8 cellular contexts compared by ENCODE assay signal in the genomic region with DNA sequence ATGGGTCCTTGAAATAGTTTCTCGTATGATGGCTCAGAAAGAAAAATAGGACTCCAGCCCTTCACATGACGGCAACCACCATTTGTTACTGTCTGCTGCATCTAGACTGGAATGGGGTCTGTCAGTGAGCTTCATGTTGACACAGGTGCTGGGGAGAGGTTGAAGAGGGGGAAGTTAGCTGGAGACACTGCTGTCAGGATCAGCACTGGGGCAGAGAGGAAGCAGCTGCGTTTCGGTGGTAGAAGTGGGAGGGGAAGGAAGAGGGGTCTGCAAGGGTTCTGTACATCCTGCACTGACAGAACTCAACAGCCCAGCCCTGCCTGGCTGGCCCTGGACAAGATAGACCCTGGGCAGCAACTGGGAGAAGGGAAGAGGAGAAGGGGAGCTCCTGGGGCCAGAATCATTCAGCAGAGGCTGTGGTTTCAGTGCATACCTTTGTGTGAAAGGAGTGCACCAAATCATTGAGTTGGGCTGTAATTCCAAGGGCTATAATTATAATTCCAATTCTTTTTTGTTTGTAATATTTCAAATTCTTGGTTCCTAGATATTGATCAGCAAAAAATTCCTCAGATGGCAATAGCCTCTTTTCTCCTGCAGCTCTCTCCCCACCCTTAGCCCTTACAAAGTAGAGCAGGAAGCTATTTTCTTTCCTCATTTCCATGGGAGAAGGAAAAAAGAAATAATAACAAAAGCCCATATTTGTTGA.
DNase-seq lines count a peak whose midpoint lies in the region; ATAC-seq and TF ChIP-seq lines count a peak whose summit lies in the region.

No MANE protein-coding gene starts in this region.

- no peaks in the 10 kb centered on the region for H3K27me3 Mint-ChIP-seq in CD8-positive, alpha-beta T cell (ENCODE audit: low read depth)

- no peaks in the 10 kb centered on the region for H3K27me3 ChIP-seq in CD8-positive, alpha-beta T cell (ENCODE audit: insufficient read depth, low read length)
- H3K27me3 ChIP-seq in dorsolateral prefrontal cortex, result peaks cover 0 to 69% (median 9%) of the 10 kb centered on the region in 45 donors

- H3K4me3 ChIP-seq in CD8-positive, alpha-beta T cell (ENCODE audit: low read depth, low read length), result no peak overlapping the region
- no peak overlapping the region for H3K4me3 ChIP-seq in dorsolateral prefrontal cortex

- DNase-seq in CD8-positive, alpha-beta T cell, result peak in 1 of 7 experiments; percentile 5
- DNase-seq in stimulated activated CD4-positive, alpha-beta T cell treated with anti-CD3 and anti-CD28 coated beads, Interleukin-4, amount 100 ng/mL, for 24 hours, result no peak
- DNase-seq in dorsolateral prefrontal cortex (no peak), left cardiac atrium (no peak)
- DNase-seq in activated T-cell treated with anti-CD3 and anti-CD28 coated beads, Interleukin-2, amount 50 U/mL, for 1 hour, result no peak

- TF ChIP-seq CTCF in CD8-positive, alpha-beta T cell (IDR thresholded peaks at IDR 0.05), result no peak
- TF ChIP-seq CTCF in dorsolateral prefrontal cortex (IDR thresholded peaks at IDR 0.05 in 54 of 56, conservative IDR thresholded peaks at IDR 0.05 in 2 of 56; ENCODE audit: low read depth in 1 of 56, partially characterized antibody in 56 of 56), result no peak

- H3K4me3 Mint-ChIP-seq in CD8-positive, alpha-beta T cell, result peak overlapping the region; percentile 35

- CTCF ChIA-PET in CD8-positive, alpha-beta T cell (lab: Charles Lee), result no interaction called here

- intact Hi-C loops in CD8-positive, alpha-beta T cell (cut with DNase I, micrococcal nuclease), result no loop called here
- intact Hi-C loops in dorsolateral prefrontal cortex (cut with DNase I) (no loop called here), left cardiac atrium (cut with DNase I) (no loop called here)

- H3K4me1 ChIP-seq in CD8-positive, alpha-beta T cell (ENCODE audit: insufficient read depth, low read length), result peaks cover 17% of the 10 kb centered on the region

- peaks cover 29% of the 10 kb centered on the region for H3K4me1 Mint-ChIP-seq in CD8-positive, alpha-beta T cell (ENCODE audit: low read depth)

- H3K9me3 ChIP-seq in CD8-positive, alpha-beta T cell (ENCODE audit: low read length), result no peaks in the 10 kb centered on the region

- H3K27ac ChIP-seq in CD8-positive, alpha-beta T cell (ENCODE audit: low read depth, low read length), result no peak overlapping the region
- H3K27ac ChIP-seq in dorsolateral prefrontal cortex, result no peak overlapping the region

- ATAC-seq in CD8-positive, alpha-beta T cell, result peak; percentile 36
- peak; percentile 73 for ATAC-seq in GM19463 (IDR thresholded peaks at IDR 0.05; ENCODE audit: unreplicated experiment)
- ATAC-seq in HG03457 (IDR thresholded peaks at IDR 0.05; ENCODE audit: unreplicated experiment), result peak; percentile 75
- peak; percentile 83 for ATAC-seq in SK-N-SH treated with all-trans-retinoic acid at 6 μM for 48 hours
- ATAC-seq in left cardiac atrium, result no peak

- no peaks in the 10 kb centered on the region for H3K36me3 Mint-ChIP-seq in CD8-positive, alpha-beta T cell

- no peaks in the 10 kb centered on the region for H3K36me3 ChIP-seq in CD8-positive, alpha-beta T cell (ENCODE audit: insufficient read depth, low read length)

- POLR2A ChIA-PET in CD8-positive, alpha-beta T cell (lab: Charles Lee), result no interaction called here

- H3K9me3 Mint-ChIP-seq in CD8-positive, alpha-beta T cell, result peaks cover 3% of the 10 kb centered on the region

- H3K27ac Mint-ChIP-seq in CD8-positive, alpha-beta T cell, result peak overlapping the region; percentile 55

TF ChIP-seq in SK-N-SH treated with all-trans-retinoic acid at 6 μM for 48 hours, 23 proteins besides CTCF, POLR2A, EP300 and RAD21:
- TF ChIP-seq ZNF565 (CRISPR knock-in tag; conservative IDR thresholded peaks at IDR 0.05; ENCODE audit: low read depth) (no peak), ZNF70 (CRISPR knock-in tag; IDR thresholded peaks at IDR 0.05) (no peak), GLIS3 (CRISPR knock-in tag; IDR thresholded peaks at IDR 0.05) (no peak), SNAI2 (CRISPR knock-in tag; IDR thresholded peaks at IDR 0.05) (no peak), BACH2 (CRISPR knock-in tag; IDR thresholded peaks at IDR 0.05; ENCODE audit: borderline replicate concordance) (no peak), ESRRG (CRISPR knock-in tag; IDR thresholded peaks at IDR 0.05) (no peak), TOX (CRISPR knock-in tag; IDR thresholded peaks at IDR 0.05; ENCODE audit: borderline replicate concordance) (no peak), ZC3H10 (CRISPR knock-in tag; IDR thresholded peaks at IDR 0.05) (no peak), ZNF8 (CRISPR knock-in tag; IDR thresholded peaks at IDR 0.05) (no peak), ZFP30 (CRISPR knock-in tag; IDR thresholded peaks at IDR 0.05) (no peak), CSDC2 (CRISPR knock-in tag; IDR thresholded peaks at IDR 0.05) (no peak), TCF4 (CRISPR knock-in tag; IDR thresholded peaks at IDR 0.05; ENCODE audit: borderline replicate concordance) (no peak), PATZ1 (CRISPR knock-in tag; IDR thresholded peaks at IDR 0.05; ENCODE audit: borderline replicate concordance) (no peak), PPARA (CRISPR knock-in tag; IDR thresholded peaks at IDR 0.05; ENCODE audit: borderline replicate concordance) (no peak), ZFP3 (CRISPR knock-in tag; IDR thresholded peaks at IDR 0.05) (no peak)
- TF ChIP-seq, protein P1, sequence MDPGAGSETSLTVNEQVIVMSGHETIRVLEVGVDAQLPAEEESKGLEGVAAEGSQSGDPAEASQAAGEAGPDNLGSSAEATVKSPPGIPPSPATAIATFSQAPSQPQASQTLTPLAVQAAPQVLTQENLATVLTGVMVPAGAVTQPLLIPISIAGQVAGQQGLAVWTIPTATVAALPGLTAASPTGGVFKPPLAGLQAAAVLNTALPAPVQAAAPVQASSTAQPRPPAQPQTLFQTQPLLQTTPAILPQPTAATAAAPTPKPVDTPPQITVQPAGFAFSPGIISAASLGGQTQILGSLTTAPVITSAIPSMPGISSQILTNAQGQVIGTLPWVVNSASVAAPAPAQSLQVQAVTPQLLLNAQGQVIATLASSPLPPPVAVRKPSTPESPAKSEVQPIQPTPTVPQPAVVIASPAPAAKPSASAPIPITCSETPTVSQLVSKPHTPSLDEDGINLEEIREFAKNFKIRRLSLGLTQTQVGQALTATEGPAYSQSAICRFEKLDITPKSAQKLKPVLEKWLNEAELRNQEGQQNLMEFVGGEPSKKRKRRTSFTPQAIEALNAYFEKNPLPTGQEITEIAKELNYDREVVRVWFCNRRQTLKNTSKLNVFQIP (CRISPR knock-in tag; IDR thresholded peaks at IDR 0.05; ENCODE audit: borderline replicate concordance, low read depth), result no peak
- TF ChIP-seq, protein P2, sequence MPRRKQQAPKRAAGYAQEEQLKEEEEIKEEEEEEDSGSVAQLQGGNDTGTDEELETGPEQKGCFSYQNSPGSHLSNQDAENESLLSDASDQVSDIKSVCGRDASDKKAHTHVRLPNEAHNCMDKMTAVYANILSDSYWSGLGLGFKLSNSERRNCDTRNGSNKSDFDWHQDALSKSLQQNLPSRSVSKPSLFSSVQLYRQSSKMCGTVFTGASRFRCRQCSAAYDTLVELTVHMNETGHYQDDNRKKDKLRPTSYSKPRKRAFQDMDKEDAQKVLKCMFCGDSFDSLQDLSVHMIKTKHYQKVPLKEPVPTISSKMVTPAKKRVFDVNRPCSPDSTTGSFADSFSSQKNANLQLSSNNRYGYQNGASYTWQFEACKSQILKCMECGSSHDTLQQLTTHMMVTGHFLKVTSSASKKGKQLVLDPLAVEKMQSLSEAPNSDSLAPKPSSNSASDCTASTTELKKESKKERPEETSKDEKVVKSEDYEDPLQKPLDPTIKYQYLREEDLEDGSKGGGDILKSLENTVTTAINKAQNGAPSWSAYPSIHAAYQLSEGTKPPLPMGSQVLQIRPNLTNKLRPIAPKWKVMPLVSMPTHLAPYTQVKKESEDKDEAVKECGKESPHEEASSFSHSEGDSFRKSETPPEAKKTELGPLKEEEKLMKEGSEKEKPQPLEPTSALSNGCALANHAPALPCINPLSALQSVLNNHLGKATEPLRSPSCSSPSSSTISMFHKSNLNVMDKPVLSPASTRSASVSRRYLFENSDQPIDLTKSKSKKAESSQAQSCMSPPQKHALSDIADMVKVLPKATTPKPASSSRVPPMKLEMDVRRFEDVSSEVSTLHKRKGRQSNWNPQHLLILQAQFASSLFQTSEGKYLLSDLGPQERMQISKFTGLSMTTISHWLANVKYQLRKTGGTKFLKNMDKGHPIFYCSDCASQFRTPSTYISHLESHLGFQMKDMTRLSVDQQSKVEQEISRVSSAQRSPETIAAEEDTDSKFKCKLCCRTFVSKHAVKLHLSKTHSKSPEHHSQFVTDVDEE (CRISPR knock-in tag; IDR thresholded peaks at IDR 0.05), result no peak

Comparison
In these comparisons a context has a peak if more than half of its experiments do, and no peak if none do; other contexts are left out.
1. ATAC-seq: peak in CD8-positive, alpha-beta T cell (single experiment), GM19463 (single experiment), HG03457 (single experiment) and SK-N-SH treated with all-trans-retinoic acid at 6 μM for 48 hours (single experiment); none in left cardiac atrium (0 of 2).